In genomic region chrX:23334536-23334870, GRCh38 we compare ENCODE assay signal across 11 cellular contexts. TPM values are rescaled to one million over a fixed set of nuclear protein-coding genes. Genes with fewer than 3 reads are reported as not detected.
DNase-seq lines count a peak whose midpoint lies in the region; ATAC-seq and TF ChIP-seq lines count a peak whose summit lies in the region.
"Had no signal": no experiment of that assay in that cellular context is flagged by ENCODE, and none has a peak within 500 bp of the region (broad histone marks: within the 10 kb centered on the region; RNA-seq: fewer than 3 reads in every experiment).

Gene PTCHD1, plus strand, starts transcription at chrX:23334849. Its CDS starts 27 bp downstream, at chrX:23334876.

- peaks cover 6% of the 10 kb centered on the region for H3K36me3 Mint-ChIP-seq in MCF 10A (ENCODE audit: insufficient read depth, unreplicated experiment)
- no peaks in the 10 kb centered on the region for H3K36me3 Mint-ChIP-seq in neural crest cell (ENCODE audit: low read depth)

- H3K9me3 Mint-ChIP-seq in MCF 10A (ENCODE audit: unreplicated experiment): no peaks in the 10 kb centered on the region
- no peaks in the 10 kb centered on the region for H3K9me3 Mint-ChIP-seq in neural crest cell

- H3K4me1 Mint-ChIP-seq in MCF 10A (ENCODE audit: insufficient read depth, unreplicated experiment) (no peaks in the 10 kb centered on the region), neural crest cell (peaks cover 12% of the 10 kb centered on the region)

- no peak for DNase-seq in breast epithelium (ENCODE audit: low spot score in 2 of 2)
- DNase-seq in MCF 10A (ENCODE audit: unreplicated experiment): no peak
- DNase-seq in dorsolateral prefrontal cortex: no peak
- DNase-seq in neural crest cell (ENCODE audit: low read depth, low spot score): no peak
- no peak for DNase-seq in upper lobe of right lung
- no peak for DNase-seq in NAMALWA (ENCODE audit: low spot score)
- DNase-seq in NCI-H345 treated with DMSO at 0.1 percent for 48 hours (lab: John Stamatoyannopoulos, UW; ENCODE audit: unreplicated experiment): no peak
- DNase-seq: cortex of kidney, left colon had no signal

- no TSS peak for BruUV-seq in MCF 10A (replicated peaks; lab: Mats Ljungman, UMichigan)

- H3K36me3 ChIP-seq in breast epithelium (no peaks in the 10 kb centered on the region), upper lobe of right lung (no peaks in the 10 kb centered on the region)

- H3K9me3 ChIP-seq in breast epithelium (no peaks in the 10 kb centered on the region), upper lobe of right lung (no peaks in the 10 kb centered on the region)

- H3K27ac Mint-ChIP-seq in MCF 10A (ENCODE audit: low read depth, unreplicated experiment) (no peak within 1 kb of the TSS), neural crest cell (ENCODE audit: unreplicated experiment) (no peak within 1 kb of the TSS)

- TF ChIP-seq POLR2A in breast epithelium (IDR thresholded peaks at IDR 0.05): no peak

- TF ChIP-seq CTCF in breast epithelium (IDR thresholded peaks at IDR 0.05): no peak
- TF ChIP-seq CTCF in MCF 10A (IDR thresholded peaks at IDR 0.05; ENCODE audit: unreplicated experiment): no peak
- TF ChIP-seq CTCF in dorsolateral prefrontal cortex (IDR thresholded peaks at IDR 0.05 in 54 of 56, conservative IDR thresholded peaks at IDR 0.05 in 2 of 56; ENCODE audit: low read depth in 1 of 56, partially characterized antibody in 56 of 56): no peak
- TF ChIP-seq CTCF in neural crest cell (conservative IDR thresholded peaks at IDR 0.05): no peak
- TF ChIP-seq CTCF in upper lobe of right lung (IDR thresholded peaks at IDR 0.05): no peak

- H3K4me1 ChIP-seq in breast epithelium: no peaks in the 10 kb centered on the region
- no peaks in the 10 kb centered on the region for H3K4me1 ChIP-seq in upper lobe of right lung

- intact Hi-C loops in breast epithelium (cut with DNase I; ENCODE audit: low total_unique reads): no loop called here
- intact Hi-C loops in MCF 10A (cut with micrococcal nuclease): no loop called here
- intact Hi-C loops in dorsolateral prefrontal cortex (cut with DNase I): no loop called here
- intact Hi-C loops in upper lobe of right lung (cut with DNase I): no loop called here

- H3K27me3 Mint-ChIP-seq in MCF 10A (ENCODE audit: insufficient read depth, unreplicated experiment): peaks cover 77% of the 10 kb centered on the region
- peaks cover 96% of the 10 kb centered on the region for H3K27me3 Mint-ChIP-seq in neural crest cell (ENCODE audit: low read depth)

- H3K4me3 Mint-ChIP-seq in MCF 10A (ENCODE audit: unreplicated experiment): no peak within 1 kb of the TSS
- peak within 1 kb of the TSS; percentile 87 for H3K4me3 Mint-ChIP-seq in neural crest cell

- POLR2A ChIA-PET in MCF 10A (lab: Yijun Ruan, JAX): no interaction called here

- H3K27me3 ChIP-seq in breast epithelium (peaks cover 0 to 85% of the 10 kb centered on the region in 2 donors), dorsolateral prefrontal cortex (peaks cover 0 to 90% (median 32%) of the 10 kb centered on the region in 45 donors), upper lobe of right lung (peaks cover 14% of the 10 kb centered on the region)

- H3K27ac ChIP-seq in breast epithelium (no peak within 1 kb of the TSS), dorsolateral prefrontal cortex (peak within 1 kb of the TSS in 14 of 59 donors; percentile 6 to 72 (median 30)), upper lobe of right lung (no peak within 1 kb of the TSS)

- H3K4me3 ChIP-seq in breast epithelium: peak within 1 kb of the TSS; percentile 27 to 67 (median 48)
- peak within 1 kb of the TSS in 58 of 59 donors; percentile 2 to 67 (median 49) for H3K4me3 ChIP-seq in dorsolateral prefrontal cortex
- peak within 1 kb of the TSS; percentile 23 for H3K4me3 ChIP-seq in upper lobe of right lung

- CTCF ChIA-PET in MCF 10A (lab: Yijun Ruan, JAX): no interaction called here

- no peak for ATAC-seq in upper lobe of right lung
- ATAC-seq in activated CD4-positive, CD25-positive, alpha-beta regulatory T cell treated with anti-CD3 and anti-CD28 coated beads, Interleukin-2, amount 50 U/mL, for 24 hours: no peak
- ATAC-seq: HepG2 had no signal

RNA-seq across cellular contexts. Expression of gene PTCHD1, which starts in this region (rescaled TPM):
- 1 to 10 TPM in 2 of 3 donors, under 1 TPM in 1; under 0.01 to 5.7 (median 1.3) TPM for total RNA-seq in breast epithelium
- not detected in 2 replicates for total RNA-seq in MCF 10A (2022)
- total RNA-seq in dorsolateral prefrontal cortex: 10 to 100 TPM in 70 of 120 experiments, 1 to 10 TPM in 50; 6.0 to 21.8 (median 10.6) TPM
- total RNA-seq in neural crest cell: 0.23 and 0.32 TPM in 2 replicates
- 0.20 TPM for total RNA-seq in upper lobe of right lung
- total RNA-seq: HepG2 had no signal
